ENCODE assay signal across 7 cellular contexts in genomic region chr18:26657618-26658581, GRCh38.
DNase-seq lines count a peak whose midpoint lies in the region; ATAC-seq and TF ChIP-seq lines count a peak whose summit lies in the region.

No MANE protein-coding gene starts in this region.

- H3K27ac ChIP-seq in H9 (ENCODE audit: insufficient read length, low read depth, low read length) (no peak overlapping the region), skin epidermis (peak overlapping the region in 5 of 21 experiments; percentile 39 to 83 (median 78))

- H2BK5ac ChIP-seq in H9 (ENCODE audit: insufficient read length, low read length) = no peak overlapping the region

- H3K4me1 ChIP-seq in H9 (ENCODE audit: insufficient read depth, low read length) = peaks cover 3% of the 10 kb centered on the region; the same call in 1 of the 2 replicates

- no peaks in the 10 kb centered on the region for H3K79me2 ChIP-seq in H9 (ENCODE audit: insufficient read depth, low read length)

- no peak for DNase-seq in H9
- DNase-seq in glutamatergic neuron = no peak
- no peak for DNase-seq in DMS153 (lab: John Stamatoyannopoulos, UW)
- no peak for DNase-seq in NCI-H2196 treated with DMSO at 0.1 percent for 48 hours (lab: John Stamatoyannopoulos, UW; ENCODE audit: unreplicated experiment)

- peaks cover 41% of the 10 kb centered on the region for H3K27me3 Mint-ChIP-seq in H9 (ENCODE audit: low read depth)
- peaks cover 10% of the 10 kb centered on the region for H3K27me3 Mint-ChIP-seq in glutamatergic neuron (ENCODE audit: unreplicated experiment)

- H2BK15ac ChIP-seq in H9 (ENCODE audit: low read depth, low read length) = no peak overlapping the region

- H3K4ac ChIP-seq in H9 (ENCODE audit: low read depth, low read length) = no peak overlapping the region

- WGBS in H9 (ENCODE audit: extremely low coverage, insufficient read length, low lambda C conversion rate) = no CpG with 5 or more reads among the region's 16 CpGs

- H3K9me3 ChIP-seq in H9 (ENCODE audit: control insufficient read depth, low read depth, low read length) = no peaks in the 10 kb centered on the region

- no peaks in the 10 kb centered on the region; a peak in 1 of 5 replicates for H3K9me3 Mint-ChIP-seq in H9
- peaks cover 10% of the 10 kb centered on the region for H3K9me3 Mint-ChIP-seq in glutamatergic neuron (ENCODE audit: unreplicated experiment)

- H2AK5ac ChIP-seq in H9 (ENCODE audit: insufficient read length, low read length) = no peak overlapping the region

- no peak overlapping the region for H3T11ph ChIP-seq in H9 (ENCODE audit: low read length)

- H3K4me2 ChIP-seq in H9 (ENCODE audit: insufficient read depth, insufficient read length, low read length) = peak overlapping the region; percentile 91

- H3K36me3 Mint-ChIP-seq in H9 (ENCODE audit: insufficient read depth in 1 of 3, low read depth in 3 of 3) (no peaks in the 10 kb centered on the region), glutamatergic neuron (ENCODE audit: unreplicated experiment) (no peaks in the 10 kb centered on the region)

- TF ChIP-seq CTCF in H9 (conservative IDR thresholded peaks at IDR 0.05) (no peak), glutamatergic neuron (IDR thresholded peaks at IDR 0.05; ENCODE audit: partially characterized antibody, unreplicated experiment) (no peak)

- no peaks in the 10 kb centered on the region for H4K20me1 ChIP-seq in H9 (ENCODE audit: control insufficient read depth, insufficient read depth, insufficient read length)

- H3K9ac ChIP-seq in H9 (ENCODE audit: extremely low read depth, insufficient read length, low read length) = no peak overlapping the region

- H3K4me3 Mint-ChIP-seq in H9 = peak overlapping the region; percentile 84 to 95
- H3K4me3 Mint-ChIP-seq in glutamatergic neuron (ENCODE audit: unreplicated experiment) = peak overlapping the region; percentile 95

- no peak overlapping the region for H3K18ac ChIP-seq in H9 (ENCODE audit: insufficient read length, low read depth, low read length)

- H3K27ac Mint-ChIP-seq in H9 (no peak overlapping the region), glutamatergic neuron (ENCODE audit: unreplicated experiment) (peak overlapping the region; percentile 80)

- H3K56ac ChIP-seq in H9 (ENCODE audit: insufficient read length, low read depth, low read length) = no peak overlapping the region

- peaks cover 39 to 42% of the 10 kb centered on the region in 2 experiments for H3K4me1 Mint-ChIP-seq in H9
- peaks cover 11% of the 10 kb centered on the region for H3K4me1 Mint-ChIP-seq in glutamatergic neuron (ENCODE audit: low read depth, unreplicated experiment)

- H4K91ac ChIP-seq in H9 (ENCODE audit: insufficient read length, low read depth, low read length) = no peak overlapping the region

- no peak overlapping the region for H4K5ac ChIP-seq in H9 (ENCODE audit: insufficient read length, low read depth, low read length)

- H2BK12ac ChIP-seq in H9 (ENCODE audit: insufficient read length, low read depth, low read length) = no peak overlapping the region

- no peak overlapping the region for H3K14ac ChIP-seq in H9 (ENCODE audit: insufficient read depth, low read length)

- peaks cover 14% of the 10 kb centered on the region for H3K23me2 ChIP-seq in H9 (ENCODE audit: insufficient read length, low read depth, low read length, poor library complexity, severe bottlenecking)

- no peak overlapping the region for H3K23ac ChIP-seq in H9 (ENCODE audit: insufficient read length, low read depth, low read length)

- peaks cover 7% of the 10 kb centered on the region for H3K27me3 ChIP-seq in H9 (ENCODE audit: insufficient read depth, low read length)

- no peak for ATAC-seq in SK-N-SH treated with all-trans-retinoic acid at 6 μM for 48 hours
- no peak for ATAC-seq in HG03342 (IDR thresholded peaks at IDR 0.05; ENCODE audit: unreplicated experiment)

- no peak overlapping the region for H2BK120ac ChIP-seq in H9 (ENCODE audit: low read depth, low read length, poor library complexity, severe bottlenecking)

- peak overlapping the region; percentile 30 to 82 (median 58) for H3K4me3 ChIP-seq in skin epidermis

- H2BK20ac ChIP-seq in H9 (ENCODE audit: low read depth, low read length, poor library complexity, severe bottlenecking) = no peak overlapping the region

- H2AFZ ChIP-seq in H9 (ENCODE audit: low read length) = no peak overlapping the region

- H3K79me1 ChIP-seq in H9 (ENCODE audit: insufficient read depth, low read depth, low read length, poor library complexity, severe bottlenecking) = no peaks in the 10 kb centered on the region

- H4K8ac ChIP-seq in H9 (replicated peaks; ENCODE audit: insufficient read length, low read depth, low read length) = no peak overlapping the region

TF ChIP-seq in SK-N-SH treated with all-trans-retinoic acid at 6 μM for 48 hours, 23 proteins besides CTCF, POLR2A, EP300 and RAD21 (continues in another document):
- TF ChIP-seq ARNTL (CRISPR knock-in tag; IDR thresholded peaks at IDR 0.05; ENCODE audit: borderline replicate concordance, low read depth) (no peak), TSHZ2 (CRISPR knock-in tag; IDR thresholded peaks at IDR 0.05) (peak; percentile 70; the same call in 1 of the 2 replicates), ISL1 (CRISPR knock-in tag; IDR thresholded peaks at IDR 0.05) (no peak), TCF4 (CRISPR knock-in tag; IDR thresholded peaks at IDR 0.05; ENCODE audit: borderline replicate concordance) (peak; percentile 38; the same call in 1 of the 2 replicates), ZNF8 (CRISPR knock-in tag; IDR thresholded peaks at IDR 0.05) (no peak), CSRNP3 (CRISPR knock-in tag; IDR thresholded peaks at IDR 0.05) (no peak), CREB5 (CRISPR knock-in tag; IDR thresholded peaks at IDR 0.05; ENCODE audit: low read depth) (no peak), ZNF565 (CRISPR knock-in tag; conservative IDR thresholded peaks at IDR 0.05; ENCODE audit: low read depth) (no peak), ESRRG (CRISPR knock-in tag; IDR thresholded peaks at IDR 0.05) (no peak), ZNF70 (CRISPR knock-in tag; IDR thresholded peaks at IDR 0.05) (peak; percentile 74), POU6F1 (CRISPR knock-in tag; IDR thresholded peaks at IDR 0.05; ENCODE audit: borderline replicate concordance, low read depth) (no peak), BACH2 (CRISPR knock-in tag; IDR thresholded peaks at IDR 0.05; ENCODE audit: borderline replicate concordance) (no peak)
